ENCODE assay signal across 14 cellular contexts in the genomic region with DNA sequence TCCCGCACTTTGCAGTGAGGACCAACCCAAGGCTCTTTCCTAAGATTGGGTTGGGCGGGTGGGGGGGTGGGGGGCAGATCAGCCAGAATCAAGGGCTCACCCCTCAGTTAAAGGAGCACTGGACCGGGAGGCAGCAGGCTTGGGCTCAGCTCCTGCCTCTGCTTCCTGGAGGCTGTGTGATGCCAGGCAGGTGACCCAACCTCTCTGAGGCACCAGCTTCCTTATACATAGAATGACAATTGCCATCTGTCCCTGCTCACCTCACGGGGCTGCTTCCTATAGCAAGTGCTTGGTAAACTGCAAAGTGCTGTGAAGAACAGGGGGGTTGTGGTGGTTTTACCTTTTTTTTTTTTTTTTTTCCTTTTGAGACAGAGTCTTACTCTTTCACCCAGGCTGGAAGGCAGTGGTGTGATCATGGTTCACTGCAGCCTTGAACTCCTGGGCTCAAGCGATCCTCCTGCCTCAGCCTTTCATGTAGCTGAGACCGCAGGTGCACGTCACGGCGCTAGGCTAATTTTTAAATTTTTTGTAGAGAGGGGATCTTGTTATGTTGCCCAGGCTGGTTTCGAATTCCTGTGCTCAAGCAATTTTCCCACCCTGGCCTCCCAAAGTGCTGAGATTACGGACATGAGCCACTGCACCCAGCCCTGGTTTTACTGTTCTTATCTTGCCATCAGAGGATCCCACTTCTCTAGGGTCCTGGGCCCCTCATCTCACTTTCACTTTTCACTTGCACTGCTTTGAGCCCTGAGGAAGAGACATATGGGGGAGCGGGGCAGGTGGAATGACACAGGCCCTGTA. TPM values are rescaled to one million over a fixed set of nuclear protein-coding genes. Genes with fewer than 3 reads are reported as not detected.
DNase-seq lines count a peak whose midpoint lies in the region; ATAC-seq and TF ChIP-seq lines count a peak whose summit lies in the region.
"Had no signal": no experiment of that assay in that cellular context is flagged by ENCODE, and none has a peak within 500 bp of the region (broad histone marks: within the 10 kb centered on the region; RNA-seq: fewer than 3 reads in every experiment).

No MANE protein-coding gene starts in this region.

- H3K36me3 Mint-ChIP-seq in WTC11 (no peaks in the 10 kb centered on the region), endothelial cell (ENCODE audit: low read depth, unreplicated experiment) (no peaks in the 10 kb centered on the region)

- peak; percentile 19 for DNase-seq in stimulated activated CD4-positive, alpha-beta T cell treated with anti-CD3 and anti-CD28 coated beads, Interleukin-1b, Interleukin-23, amount 100 ng/mL, for 48 hours
- no peak for DNase-seq in stimulated activated CD4-positive, alpha-beta T cell treated with anti-CD3 and anti-CD28 coated beads, Interleukin-4, amount 100 ng/mL, for 4 hours
- DNase-seq in T1000 (lab: John Stamatoyannopoulos, UW), result peak; percentile 40
- DNase-seq in NCI-H1092 treated with DMSO at 0.1 percent for 48 hours (lab: John Stamatoyannopoulos, UW), result no peak
- no peak for DNase-seq in WTC11 (ENCODE audit: low spot score)
- no peak for DNase-seq in endothelial cell (ENCODE audit: low spot score)
- no peak for DNase-seq in spleen
- DNase-seq: activated gamma-delta T cell treated with Interleukin-2 at 50 U/mL for 16 hours, esophagus squamous epithelium, GF-D8, NCI-H1417 treated with DMSO at 0.1 percent for 48 hours had no signal

- CTCF ChIA-PET in WTC11 (lab: Charles Lee), result interaction anchor here (0.6 to 2.0 kb wide), 8 partner anchors 13 to 170 kb away, joined by 3 to 7 read pairs (median 4); no protein-coding TSS in a partner anchor

- WGBS in spleen, 5 donors, result 73 to 84% (median 80%) methylated on average over 12 of the region's 12 CpGs

- peak overlapping the region; percentile 12 for H3K9ac ChIP-seq in iPS-15b (ENCODE audit: low read depth, low read length)

- H3K4me3 Mint-ChIP-seq in WTC11, result no peak overlapping the region
- H3K4me3 Mint-ChIP-seq in endothelial cell (ENCODE audit: unreplicated experiment), result no peak overlapping the region

- peaks cover 21% of the 10 kb centered on the region for H3K4me1 Mint-ChIP-seq in WTC11
- peaks cover 7% of the 10 kb centered on the region for H3K4me1 Mint-ChIP-seq in endothelial cell (ENCODE audit: unreplicated experiment)

- TF ChIP-seq POLR2A in spleen (IDR thresholded peaks at IDR 0.05), result no peak

- H3K27ac Mint-ChIP-seq in WTC11, result no peak overlapping the region; the same call in 1 of the 2 replicates
- H3K27ac Mint-ChIP-seq in endothelial cell (ENCODE audit: unreplicated experiment), result no peak overlapping the region

- H3K27me3 ChIP-seq in iPS-15b (ENCODE audit: control insufficient read depth, insufficient read depth, low read length), result no peaks in the 10 kb centered on the region
- no peaks in the 10 kb centered on the region for H3K27me3 ChIP-seq in spleen (replicated peaks in 1 of 7)
- H3K27me3 ChIP-seq: esophagus squamous epithelium had no signal

- no peaks in the 10 kb centered on the region for H3K9me3 ChIP-seq in iPS-15b (ENCODE audit: control insufficient read depth, insufficient read depth, low read length)
- H3K9me3 ChIP-seq in spleen, result no peaks in the 10 kb centered on the region
- H3K9me3 ChIP-seq: esophagus squamous epithelium had no signal

- POLR2A ChIA-PET in WTC11 (lab: Charles Lee), result interaction anchor here (0.7 kb wide), 1 partner anchor 9 kb away, joined by 6 read pairs; no protein-coding TSS in a partner anchor

- no peak overlapping the region for H3K27ac ChIP-seq in spleen
- H3K27ac ChIP-seq: C4-2B, VCaP had no signal

- no peak for ATAC-seq in WTC11

- intact Hi-C loops in spleen (cut with DNase I; ENCODE audit: low total_unique reads), result no loop called here

- H3K4me3 ChIP-seq in iPS-15b (ENCODE audit: low read depth, low read length) (no peak overlapping the region), spleen (no peak overlapping the region)
- H3K4me3 ChIP-seq: esophagus squamous epithelium had no signal

- H3K27me3 Mint-ChIP-seq in WTC11 (ENCODE audit: low read depth) (no peaks in the 10 kb centered on the region), endothelial cell (ENCODE audit: unreplicated experiment) (peaks cover 9% of the 10 kb centered on the region)

- H3K4me1 ChIP-seq in iPS-15b (ENCODE audit: control insufficient read depth, insufficient read depth, low read length) (no peaks in the 10 kb centered on the region), spleen (peaks cover 0 to 38% (median 9%) of the 10 kb centered on the region in 6 donors)

- no peak for TF ChIP-seq CTCF in WTC11 (IDR thresholded peaks at IDR 0.05)
- no peak for TF ChIP-seq CTCF in endothelial cell (IDR thresholded peaks at IDR 0.05; ENCODE audit: unreplicated experiment)
- no peak for TF ChIP-seq CTCF in spleen (IDR thresholded peaks at IDR 0.05 in 8 of 11, conservative IDR thresholded peaks at IDR 0.05 in 3 of 11)

- H3K36me3 ChIP-seq in iPS-15b (ENCODE audit: control insufficient read depth, insufficient read depth, low read length) (no peaks in the 10 kb centered on the region), spleen (no peaks in the 10 kb centered on the region)
- H3K36me3 ChIP-seq: esophagus squamous epithelium had no signal

- H3K9me3 Mint-ChIP-seq in WTC11 (no peaks in the 10 kb centered on the region), endothelial cell (ENCODE audit: unreplicated experiment) (no peaks in the 10 kb centered on the region)

TF ChIP-seq in WTC11, 78 proteins besides CTCF, POLR2A, EP300 and RAD21:
- no peak for TF ChIP-seq SP1 (CRISPR knock-in tag; conservative IDR thresholded peaks at IDR 0.05)
- TF ChIP-seq GTF2I (CRISPR knock-in tag; conservative IDR thresholded peaks at IDR 0.05), result no peak
- no peak for TF ChIP-seq ERG (CRISPR knock-in tag; IDR thresholded peaks at IDR 0.05)
- TF ChIP-seq ETV6 (CRISPR knock-in tag; IDR thresholded peaks at IDR 0.05), result no peak
- no peak for TF ChIP-seq ZNF671 (CRISPR knock-in tag; IDR thresholded peaks at IDR 0.05)
- no peak for TF ChIP-seq ZNF138 (CRISPR knock-in tag; conservative IDR thresholded peaks at IDR 0.05)
- TF ChIP-seq FOXP1 (CRISPR knock-in tag; IDR thresholded peaks at IDR 0.05; ENCODE audit: borderline replicate concordance), result no peak
- TF ChIP-seq USF2 (CRISPR knock-in tag; IDR thresholded peaks at IDR 0.05), result no peak
- TF ChIP-seq JAZF1 (CRISPR knock-in tag; IDR thresholded peaks at IDR 0.05), result no peak
- TF ChIP-seq MAX (CRISPR knock-in tag; IDR thresholded peaks at IDR 0.05), result no peak
- TF ChIP-seq, protein P1, sequence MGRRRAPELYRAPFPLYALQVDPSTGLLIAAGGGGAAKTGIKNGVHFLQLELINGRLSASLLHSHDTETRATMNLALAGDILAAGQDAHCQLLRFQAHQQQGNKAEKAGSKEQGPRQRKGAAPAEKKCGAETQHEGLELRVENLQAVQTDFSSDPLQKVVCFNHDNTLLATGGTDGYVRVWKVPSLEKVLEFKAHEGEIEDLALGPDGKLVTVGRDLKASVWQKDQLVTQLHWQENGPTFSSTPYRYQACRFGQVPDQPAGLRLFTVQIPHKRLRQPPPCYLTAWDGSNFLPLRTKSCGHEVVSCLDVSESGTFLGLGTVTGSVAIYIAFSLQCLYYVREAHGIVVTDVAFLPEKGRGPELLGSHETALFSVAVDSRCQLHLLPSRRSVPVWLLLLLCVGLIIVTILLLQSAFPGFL (CRISPR knock-in tag; IDR thresholded peaks at IDR 0.05; ENCODE audit: borderline replicate concordance), result no peak
- no peak for TF ChIP-seq TEAD4 (CRISPR knock-in tag; IDR thresholded peaks at IDR 0.05)
- no peak for TF ChIP-seq NR1H2 (CRISPR knock-in tag; IDR thresholded peaks at IDR 0.05)
- no peak for TF ChIP-seq NR2C2 (CRISPR knock-in tag; IDR thresholded peaks at IDR 0.05)
- no peak for TF ChIP-seq ATF2 (CRISPR knock-in tag; IDR thresholded peaks at IDR 0.05; ENCODE audit: borderline replicate concordance, low read depth)
- TF ChIP-seq ZNF232 (CRISPR knock-in tag; IDR thresholded peaks at IDR 0.05), result no peak

RNA-seq across cellular contexts. Expression of gene KCNQ4, which starts 11.5 kb away (rescaled TPM):
- total RNA-seq in WTC11 (2021), result 3.3 to 4.0 TPM (median 3.6 TPM) in 3 replicates
- total RNA-seq in endothelial cell (ENCODE audit: unreplicated experiment), result 1.5 TPM
- total RNA-seq in spleen, result under 1 TPM; 0.14 to 0.54 (median 0.26) TPM
- polyA plus RNA-seq in spleen, result under 1 TPM; 0.09 to 0.28 (median 0.19) TPM

Comparison
In these comparisons a context has a peak if more than half of its experiments do, and no peak if none do; other contexts are left out.
1. DNase-seq: peak in stimulated activated CD4-positive, alpha-beta T cell treated with anti-CD3 and anti-CD28 coated beads, Interleukin-1b, Interleukin-23, amount 100 ng/mL, for 48 hours (single experiment) and T1000 (single experiment); none in stimulated activated CD4-positive, alpha-beta T cell treated with anti-CD3 and anti-CD28 coated beads, Interleukin-4, amount 100 ng/mL, for 4 hours (0 of 2), NCI-H1092 treated with DMSO at 0.1 percent for 48 hours (single experiment), WTC11 (single experiment), endothelial cell (single experiment) and spleen (single experiment).